9 cellular contexts compared by ENCODE assay signal in genomic region chr5:392431-392988, GRCh38. TPM values are rescaled to one million over a fixed set of nuclear protein-coding genes. Genes with fewer than 3 reads are reported as not detected.
A peak's percentile ranks its signal among the peaks of the same experiment; 100 is the strongest.
DNase-seq lines count a peak whose midpoint lies in the region; ATAC-seq and TF ChIP-seq lines count a peak whose summit lies in the region.
"Had no signal": no experiment of that assay in that cellular context is flagged by ENCODE, and none has a peak within 500 bp of the region (broad histone marks: within the 10 kb centered on the region; RNA-seq: fewer than 3 reads in every experiment).

No MANE protein-coding gene starts in this region.

- H3K4me3 ChIP-seq in PC-3 (ENCODE audit: low read length): no peak overlapping the region
- H3K4me3 ChIP-seq: adrenal gland had no signal

- H2AFZ ChIP-seq in PC-3 (ENCODE audit: low read length): no peak overlapping the region

- H3K27ac ChIP-seq in PC-3 (ENCODE audit: low read length): no peak overlapping the region
- H3K27ac ChIP-seq: adrenal gland had no signal

- ATAC-seq in GM18858 (IDR thresholded peaks at IDR 0.05; ENCODE audit: unreplicated experiment): peak; percentile 75
- peak; percentile 86 for ATAC-seq in HG02678 (IDR thresholded peaks at IDR 0.05; ENCODE audit: unreplicated experiment)
- ATAC-seq in PC-3: no peak
- peak; percentile 53 to 74 (median 58) for ATAC-seq in natural killer cell
- ATAC-seq in GM21526 (IDR thresholded peaks at IDR 0.05; ENCODE audit: low FRiP score, unreplicated experiment): no peak
- no peak for ATAC-seq in HG02840 (IDR thresholded peaks at IDR 0.05; ENCODE audit: low FRiP score, unreplicated experiment)

- no peaks in the 10 kb centered on the region for H3K9me3 Mint-ChIP-seq in activated T-helper 1 cell treated with anti-CD3 and anti-CD28 coated beads, Interleukin-12 subunit alpha, Interleukin-12 subunit beta, Interleukin-2, Interleukin-4 antibody, amounts not matched to agents 30 ng/mL and 10 ng/mL and 1 ng/mL, durations not matched to agents 14 hours and 24 hours and 36 hours
- no peaks in the 10 kb centered on the region for H3K9me3 Mint-ChIP-seq in natural killer cell

- H3K4me2 ChIP-seq in PC-3 (ENCODE audit: low read length): no peak overlapping the region

- peaks cover 2% of the 10 kb centered on the region for H3K27me3 Mint-ChIP-seq in activated T-helper 1 cell treated with anti-CD3 and anti-CD28 coated beads, Interleukin-12 subunit alpha, Interleukin-12 subunit beta, Interleukin-2, Interleukin-4 antibody, amounts not matched to agents 30 ng/mL and 10 ng/mL and 1 ng/mL, durations not matched to agents 14 hours and 24 hours and 36 hours (ENCODE audit: insufficient read depth)
- no peaks in the 10 kb centered on the region for H3K27me3 Mint-ChIP-seq in natural killer cell (ENCODE audit: low read depth in 2 of 2)

- no peaks in the 10 kb centered on the region for H3F3A ChIP-seq in PC-3 (ENCODE audit: low read length, unreplicated experiment)

- H3K4me1 ChIP-seq in PC-3 (ENCODE audit: insufficient read depth, low read length): peaks cover 9% of the 10 kb centered on the region
- H3K4me1 ChIP-seq: adrenal gland had no signal

- H3K4me3 Mint-ChIP-seq in activated T-helper 1 cell treated with anti-CD3 and anti-CD28 coated beads, Interleukin-12 subunit alpha, Interleukin-12 subunit beta, Interleukin-2, Interleukin-4 antibody, amounts not matched to agents 30 ng/mL and 10 ng/mL and 1 ng/mL, durations not matched to agents 14 hours and 24 hours and 36 hours: peak overlapping the region; percentile 74
- H3K4me3 Mint-ChIP-seq in natural killer cell: no peak overlapping the region

- no peaks in the 10 kb centered on the region for H3K9me3 ChIP-seq in PC-3 (ENCODE audit: low read length)
- H3K9me3 ChIP-seq: adrenal gland had no signal

- H4K20me1 ChIP-seq in PC-3 (ENCODE audit: low read length): no peaks in the 10 kb centered on the region

- no peaks in the 10 kb centered on the region for H3K79me2 ChIP-seq in PC-3 (ENCODE audit: low read length)

- H3K36me3 ChIP-seq in PC-3 (ENCODE audit: low read depth, low read length): no peaks in the 10 kb centered on the region
- H3K36me3 ChIP-seq: adrenal gland had no signal

- POLR2A ChIA-PET in PC-3 (lab: Charles Lee; ENCODE audit: unreplicated experiment): no interaction called here

- H3K4me1 Mint-ChIP-seq in activated T-helper 1 cell treated with anti-CD3 and anti-CD28 coated beads, Interleukin-12 subunit alpha, Interleukin-12 subunit beta, Interleukin-2, Interleukin-4 antibody, amounts not matched to agents 30 ng/mL and 10 ng/mL and 1 ng/mL, durations not matched to agents 14 hours and 24 hours and 36 hours (ENCODE audit: low read depth): peaks cover 36% of the 10 kb centered on the region
- H3K4me1 Mint-ChIP-seq in natural killer cell: peaks cover 0 to 13% of the 10 kb centered on the region in 2 donors

- no peaks in the 10 kb centered on the region for H3K27me3 ChIP-seq in PC-3 (ENCODE audit: low read length)
- H3K27me3 ChIP-seq: adrenal gland had no signal

- TF ChIP-seq CTCF in PC-3 (conservative IDR thresholded peaks at IDR 0.05; ENCODE audit: low read depth, low read length): no peak
- no peak for TF ChIP-seq CTCF in natural killer cell (IDR thresholded peaks at IDR 0.05)

- BruUV-seq in PC-3 (replicated peaks; lab: Mats Ljungman, UMichigan): no TSS peak

- DNase-seq in PC-3 (peak; percentile 48), natural killer cell (no peak), NCI-H2196 (lab: John Stamatoyannopoulos, UW; ENCODE audit: unreplicated experiment) (no peak)
- peak; percentile 87 for DNase-seq in activated T-helper 1 cell treated with anti-CD3 and anti-CD28 coated beads, Interleukin-12 subunit alpha, Interleukin-12 subunit beta, Interleukin-2, Interleukin-4 antibody, amounts not matched to agents 30 ng/mL and 10 ng/mL and 1 ng/mL, durations not matched to agents 14 hours and 24 hours and 36 hours (ENCODE audit: low spot score)

- peaks cover 11% of the 10 kb centered on the region for H3K36me3 Mint-ChIP-seq in activated T-helper 1 cell treated with anti-CD3 and anti-CD28 coated beads, Interleukin-12 subunit alpha, Interleukin-12 subunit beta, Interleukin-2, Interleukin-4 antibody, amounts not matched to agents 30 ng/mL and 10 ng/mL and 1 ng/mL, durations not matched to agents 14 hours and 24 hours and 36 hours (ENCODE audit: low read depth)
- no peaks in the 10 kb centered on the region for H3K36me3 Mint-ChIP-seq in natural killer cell

- no peaks in the 10 kb centered on the region for H3K9me2 ChIP-seq in PC-3 (replicated peaks; ENCODE audit: low read length)

- CTCF ChIA-PET in PC-3 (lab: Charles Lee): no interaction called here

- intact Hi-C loops in PC-3 (cut with micrococcal nuclease) (no loop called here), natural killer cell (cut with micrococcal nuclease) (no loop called here)
- intact Hi-C loops in activated T-helper 1 cell treated with anti-CD3 and anti-CD28 coated beads, Interleukin-12 subunit alpha, Interleukin-12 subunit beta, Interleukin-2, Interleukin-4 antibody, amounts not matched to agents 30 ng/mL and 10 ng/mL and 1 ng/mL, durations not matched to agents 14 hours and 24 hours and 36 hours (cut with micrococcal nuclease): loop anchor here (1.0 to 5.0 kb wide), 6 partner anchors 13 to 174 kb away; partner anchors contain the start of genes CCDC127, PDCD6 and SDHA

- peak overlapping the region; percentile 98 for H3K27ac Mint-ChIP-seq in activated T-helper 1 cell treated with anti-CD3 and anti-CD28 coated beads, Interleukin-12 subunit alpha, Interleukin-12 subunit beta, Interleukin-2, Interleukin-4 antibody, amounts not matched to agents 30 ng/mL and 10 ng/mL and 1 ng/mL, durations not matched to agents 14 hours and 24 hours and 36 hours
- no peak overlapping the region for H3K27ac Mint-ChIP-seq in natural killer cell

- H3K9ac ChIP-seq in PC-3 (ENCODE audit: low read length): no peak overlapping the region

RNA-seq across cellular contexts. Expression of gene EXOC3, which starts 50.5 kb away (rescaled TPM):
- total RNA-seq in PC-3 (2014; rRNA removed): 31.3 and 42.1 TPM in 2 replicates
- total RNA-seq in activated T-helper 1 cell treated with anti-CD3 and anti-CD28 coated beads, Interleukin-12 subunit alpha, Interleukin-12 subunit beta, Interleukin-2, Interleukin-4 antibody, amounts not matched to agents 30 ng/mL and 10 ng/mL and 1 ng/mL, durations not matched to agents 14 hours and 24 hours and 36 hours: 59.6 and 62.0 TPM in 2 replicates
- total RNA-seq in natural killer cell: 10 to 100 TPM; 89.6 to 99.9 (median 96.3) TPM

Comparison
In these comparisons a context has a peak if more than half of its experiments do, and no peak if none do; other contexts are left out.
1. ATAC-seq: peak in GM18858 (single experiment), HG02678 (single experiment) and natural killer cell (3 of 3); none in PC-3 (single experiment), GM21526 (single experiment) and HG02840 (single experiment).
2. DNase-seq: peak in PC-3 (single experiment) and activated T-helper 1 cell treated with anti-CD3 and anti-CD28 coated beads, Interleukin-12 subunit alpha, Interleukin-12 subunit beta, Interleukin-2, Interleukin-4 antibody, amounts not matched to agents 30 ng/mL and 10 ng/mL and 1 ng/mL, durations not matched to agents 14 hours and 24 hours and 36 hours (single experiment); none in natural killer cell (single experiment) and NCI-H2196 (single experiment).